1 cellular context compared by ENCODE assay signal in the genomic region with DNA sequence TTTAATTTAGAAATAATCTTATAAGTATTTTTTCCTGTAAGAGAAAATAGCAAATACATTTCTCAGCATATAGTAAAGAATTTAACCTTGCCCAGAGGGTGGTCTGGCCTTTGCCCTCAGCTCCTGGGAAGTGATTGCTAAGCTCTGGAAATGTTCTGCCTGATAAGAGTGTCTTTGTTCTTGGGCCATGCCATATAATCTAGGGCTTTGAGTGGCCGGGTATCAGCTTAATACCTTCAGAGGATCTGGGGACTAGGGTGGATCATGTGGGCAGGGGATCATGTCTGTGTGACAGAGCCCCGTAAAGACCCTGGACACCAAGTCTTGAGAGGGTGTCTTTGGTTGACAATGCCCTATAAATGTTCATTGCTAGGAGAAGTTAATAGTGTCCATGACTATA.
TF ChIP-seq lines count a peak whose summit lies in the region.

No MANE protein-coding gene starts in this region.

TF ChIP-seq in H1, 55 proteins besides CTCF, POLR2A, EP300 and RAD21 (continued from another document):
- TF ChIP-seq, protein P1, sequence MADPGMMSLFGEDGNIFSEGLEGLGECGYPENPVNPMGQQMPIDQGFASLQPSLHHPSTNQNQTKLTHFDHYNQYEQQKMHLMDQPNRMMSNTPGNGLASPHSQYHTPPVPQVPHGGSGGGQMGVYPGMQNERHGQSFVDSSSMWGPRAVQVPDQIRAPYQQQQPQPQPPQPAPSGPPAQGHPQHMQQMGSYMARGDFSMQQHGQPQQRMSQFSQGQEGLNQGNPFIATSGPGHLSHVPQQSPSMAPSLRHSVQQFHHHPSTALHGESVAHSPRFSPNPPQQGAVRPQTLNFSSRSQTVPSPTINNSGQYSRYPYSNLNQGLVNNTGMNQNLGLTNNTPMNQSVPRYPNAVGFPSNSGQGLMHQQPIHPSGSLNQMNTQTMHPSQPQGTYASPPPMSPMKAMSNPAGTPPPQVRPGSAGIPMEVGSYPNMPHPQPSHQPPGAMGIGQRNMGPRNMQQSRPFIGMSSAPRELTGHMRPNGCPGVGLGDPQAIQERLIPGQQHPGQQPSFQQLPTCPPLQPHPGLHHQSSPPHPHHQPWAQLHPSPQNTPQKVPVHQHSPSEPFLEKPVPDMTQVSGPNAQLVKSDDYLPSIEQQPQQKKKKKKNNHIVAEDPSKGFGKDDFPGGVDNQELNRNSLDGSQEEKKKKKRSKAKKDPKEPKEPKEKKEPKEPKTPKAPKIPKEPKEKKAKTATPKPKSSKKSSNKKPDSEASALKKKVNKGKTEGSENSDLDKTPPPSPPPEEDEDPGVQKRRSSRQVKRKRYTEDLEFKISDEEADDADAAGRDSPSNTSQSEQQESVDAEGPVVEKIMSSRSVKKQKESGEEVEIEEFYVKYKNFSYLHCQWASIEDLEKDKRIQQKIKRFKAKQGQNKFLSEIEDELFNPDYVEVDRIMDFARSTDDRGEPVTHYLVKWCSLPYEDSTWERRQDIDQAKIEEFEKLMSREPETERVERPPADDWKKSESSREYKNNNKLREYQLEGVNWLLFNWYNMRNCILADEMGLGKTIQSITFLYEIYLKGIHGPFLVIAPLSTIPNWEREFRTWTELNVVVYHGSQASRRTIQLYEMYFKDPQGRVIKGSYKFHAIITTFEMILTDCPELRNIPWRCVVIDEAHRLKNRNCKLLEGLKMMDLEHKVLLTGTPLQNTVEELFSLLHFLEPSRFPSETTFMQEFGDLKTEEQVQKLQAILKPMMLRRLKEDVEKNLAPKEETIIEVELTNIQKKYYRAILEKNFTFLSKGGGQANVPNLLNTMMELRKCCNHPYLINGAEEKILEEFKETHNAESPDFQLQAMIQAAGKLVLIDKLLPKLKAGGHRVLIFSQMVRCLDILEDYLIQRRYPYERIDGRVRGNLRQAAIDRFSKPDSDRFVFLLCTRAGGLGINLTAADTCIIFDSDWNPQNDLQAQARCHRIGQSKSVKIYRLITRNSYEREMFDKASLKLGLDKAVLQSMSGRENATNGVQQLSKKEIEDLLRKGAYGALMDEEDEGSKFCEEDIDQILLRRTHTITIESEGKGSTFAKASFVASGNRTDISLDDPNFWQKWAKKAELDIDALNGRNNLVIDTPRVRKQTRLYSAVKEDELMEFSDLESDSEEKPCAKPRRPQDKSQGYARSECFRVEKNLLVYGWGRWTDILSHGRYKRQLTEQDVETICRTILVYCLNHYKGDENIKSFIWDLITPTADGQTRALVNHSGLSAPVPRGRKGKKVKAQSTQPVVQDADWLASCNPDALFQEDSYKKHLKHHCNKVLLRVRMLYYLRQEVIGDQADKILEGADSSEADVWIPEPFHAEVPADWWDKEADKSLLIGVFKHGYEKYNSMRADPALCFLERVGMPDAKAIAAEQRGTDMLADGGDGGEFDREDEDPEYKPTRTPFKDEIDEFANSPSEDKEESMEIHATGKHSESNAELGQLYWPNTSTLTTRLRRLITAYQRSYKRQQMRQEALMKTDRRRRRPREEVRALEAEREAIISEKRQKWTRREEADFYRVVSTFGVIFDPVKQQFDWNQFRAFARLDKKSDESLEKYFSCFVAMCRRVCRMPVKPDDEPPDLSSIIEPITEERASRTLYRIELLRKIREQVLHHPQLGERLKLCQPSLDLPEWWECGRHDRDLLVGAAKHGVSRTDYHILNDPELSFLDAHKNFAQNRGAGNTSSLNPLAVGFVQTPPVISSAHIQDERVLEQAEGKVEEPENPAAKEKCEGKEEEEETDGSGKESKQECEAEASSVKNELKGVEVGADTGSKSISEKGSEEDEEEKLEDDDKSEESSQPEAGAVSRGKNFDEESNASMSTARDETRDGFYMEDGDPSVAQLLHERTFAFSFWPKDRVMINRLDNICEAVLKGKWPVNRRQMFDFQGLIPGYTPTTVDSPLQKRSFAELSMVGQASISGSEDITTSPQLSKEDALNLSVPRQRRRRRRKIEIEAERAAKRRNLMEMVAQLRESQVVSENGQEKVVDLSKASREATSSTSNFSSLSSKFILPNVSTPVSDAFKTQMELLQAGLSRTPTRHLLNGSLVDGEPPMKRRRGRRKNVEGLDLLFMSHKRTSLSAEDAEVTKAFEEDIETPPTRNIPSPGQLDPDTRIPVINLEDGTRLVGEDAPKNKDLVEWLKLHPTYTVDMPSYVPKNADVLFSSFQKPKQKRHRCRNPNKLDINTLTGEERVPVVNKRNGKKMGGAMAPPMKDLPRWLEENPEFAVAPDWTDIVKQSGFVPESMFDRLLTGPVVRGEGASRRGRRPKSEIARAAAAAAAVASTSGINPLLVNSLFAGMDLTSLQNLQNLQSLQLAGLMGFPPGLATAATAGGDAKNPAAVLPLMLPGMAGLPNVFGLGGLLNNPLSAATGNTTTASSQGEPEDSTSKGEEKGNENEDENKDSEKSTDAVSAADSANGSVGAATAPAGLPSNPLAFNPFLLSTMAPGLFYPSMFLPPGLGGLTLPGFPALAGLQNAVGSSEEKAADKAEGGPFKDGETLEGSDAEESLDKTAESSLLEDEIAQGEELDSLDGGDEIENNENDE (IDR thresholded peaks at IDR 0.05; ENCODE audit: insufficient replicate concordance, low read length): no peak
- TF ChIP-seq, protein P2, sequence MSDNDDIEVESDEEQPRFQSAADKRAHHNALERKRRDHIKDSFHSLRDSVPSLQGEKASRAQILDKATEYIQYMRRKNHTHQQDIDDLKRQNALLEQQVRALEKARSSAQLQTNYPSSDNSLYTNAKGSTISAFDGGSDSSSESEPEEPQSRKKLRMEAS (IDR thresholded peaks at IDR 0.05): no peak
- TF ChIP-seq SP2 (IDR thresholded peaks at IDR 0.05; ENCODE audit: low read length) (no peak), HDAC2 (IDR thresholded peaks at IDR 0.05; ENCODE audit: borderline replicate concordance in 1 of 2, low read depth in 2 of 2, low read length in 2 of 2) (no peak), SIRT6 (IDR thresholded peaks at IDR 0.05; ENCODE audit: low read length) (no peak), ASH2L (IDR thresholded peaks at IDR 0.05; ENCODE audit: low read length) (no peak), SAP30 (IDR thresholded peaks at IDR 0.05; ENCODE audit: insufficient read depth, insufficient replicate concordance, low read length) (no peak), CTBP2 (IDR thresholded peaks at IDR 0.05; ENCODE audit: borderline replicate concordance, insufficient read depth, insufficient read length, low read length) (no peak), JUN (IDR thresholded peaks at IDR 0.05; ENCODE audit: low read depth, low read length) (no peak), KDM1A (IDR thresholded peaks at IDR 0.05; ENCODE audit: borderline replicate concordance, low read length) (no peak), FOSL1 (IDR thresholded peaks at IDR 0.05; ENCODE audit: insufficient read depth, low read depth, low read length) (no peak), BRCA1 (IDR thresholded peaks at IDR 0.05; ENCODE audit: low read depth, low read length) (no peak), HDAC6 (IDR thresholded peaks at IDR 0.05; ENCODE audit: low read depth, low read length) (no peak), RBBP5 (IDR thresholded peaks at IDR 0.05; ENCODE audit: borderline replicate concordance, low read depth, low read length) (no peak), POLR2AphosphoS5 (IDR thresholded peaks at IDR 0.05; ENCODE audit: low read depth, low read length) (no peak), SIN3A (conservative IDR thresholded peaks at IDR 0.05 in 1 of 2, IDR thresholded peaks at IDR 0.05 in 1 of 2; ENCODE audit: low read depth in 1 of 2, low read length in 2 of 2) (no peak), EZH2 (IDR thresholded peaks at IDR 0.05; ENCODE audit: low read depth, low read length, severe bottlenecking) (no peak)
- TF ChIP-seq, protein P3, sequence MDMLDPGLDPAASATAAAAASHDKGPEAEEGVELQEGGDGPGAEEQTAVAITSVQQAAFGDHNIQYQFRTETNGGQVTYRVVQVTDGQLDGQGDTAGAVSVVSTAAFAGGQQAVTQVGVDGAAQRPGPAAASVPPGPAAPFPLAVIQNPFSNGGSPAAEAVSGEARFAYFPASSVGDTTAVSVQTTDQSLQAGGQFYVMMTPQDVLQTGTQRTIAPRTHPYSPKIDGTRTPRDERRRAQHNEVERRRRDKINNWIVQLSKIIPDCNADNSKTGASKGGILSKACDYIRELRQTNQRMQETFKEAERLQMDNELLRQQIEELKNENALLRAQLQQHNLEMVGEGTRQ (IDR thresholded peaks at IDR 0.05; ENCODE audit: low read length): no peak
TF ChIP-seq in H1: peak in this region for 0.
